Comparison of ENCODE assay signal across 11 cellular contexts in the genomic region with DNA sequence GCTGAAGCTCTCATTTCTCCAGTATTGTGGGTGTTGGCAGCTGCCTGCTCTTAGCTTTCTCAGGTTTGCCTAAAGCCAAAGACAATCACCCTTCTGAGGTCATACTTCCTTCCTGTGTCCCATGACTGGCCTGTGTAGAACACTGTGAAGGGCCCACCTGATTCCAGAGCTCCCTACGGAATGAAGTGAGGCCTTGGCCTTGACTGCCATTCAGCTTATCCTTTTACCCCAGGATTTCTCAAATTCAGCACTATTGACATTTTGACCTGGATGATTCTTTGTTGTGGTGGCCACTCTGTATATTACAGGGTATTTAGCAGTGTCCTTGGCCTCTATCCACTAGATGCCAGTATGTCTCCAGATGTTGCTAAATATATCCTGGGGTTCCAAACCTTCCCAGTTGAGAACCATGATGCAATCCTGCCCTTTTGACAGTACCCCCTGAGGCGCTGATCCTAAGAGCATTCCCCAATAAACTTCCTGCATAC.
DNase-seq lines count a peak whose midpoint lies in the region; ATAC-seq and TF ChIP-seq lines count a peak whose summit lies in the region.
"Had no signal": no experiment of that assay in that cellular context is flagged by ENCODE, and none has a peak within 500 bp of the region (broad histone marks: within the 10 kb centered on the region; RNA-seq: fewer than 3 reads in every experiment).

No MANE protein-coding gene starts in this region.

- H3K36me3 ChIP-seq in brain microvascular endothelial cell (replicated peaks): no peaks in the 10 kb centered on the region

- TF ChIP-seq CTCF in AG09319 (IDR thresholded peaks at IDR 0.05; ENCODE audit: low read depth, low read length) (peak; percentile 9), brain microvascular endothelial cell (IDR thresholded peaks at IDR 0.05; ENCODE audit: low read depth, low read length, missing control alignments) (peak; percentile 49)

- H3K27me3 ChIP-seq in brain microvascular endothelial cell (replicated peaks): no peaks in the 10 kb centered on the region

- in situ Hi-C loops in brain microvascular endothelial cell (cut with HindIII; ENCODE audit: low pct_ligation_motif_present, low sequenced_read_pairs): no loop called here

- no peak for DNase-seq in AG09319 (ENCODE audit: extremely low read depth, low read depth)
- peak; percentile 6 for DNase-seq in HuH-7 (ENCODE audit: low spot score)
- peak; percentile 40 for DNase-seq in brain microvascular endothelial cell
- DNase-seq in kidney glomerular epithelial cell (lab: John Stamatoyannopoulos, UW): peak; percentile 33
- DNase-seq in activated CD8-positive, alpha-beta memory T cell treated with anti-CD3 and anti-CD28 coated beads for 24 hours: no peak
- no peak for DNase-seq in SIG-M5 treated with dmso at 0.1 percent for 504 hours (lab: John Stamatoyannopoulos, UW; ENCODE audit: unreplicated experiment)
- DNase-seq in stimulated activated CD4-positive, alpha-beta T cell treated with anti-CD3 and anti-CD28 coated beads, Interleukin-12 subunit alpha, Interleukin-12 subunit beta, amount 100 ng/mL, for 4 hours: no peak
- DNase-seq: activated CD8-positive, alpha-beta memory T cell treated with anti-CD3 and anti-CD28 coated beads, Interleukin-2, amount 50 U/mL, for 4 hours; head of caudate nucleus; stimulated activated CD4-positive, alpha-beta T cell treated with anti-CD3 and anti-CD28 coated beads, Interleukin-1b, Interleukin-23, amount 100 ng/mL, for 48 hours had no signal

- peak overlapping the region; percentile 31 for H3K27ac ChIP-seq in brain microvascular endothelial cell

- H3K4me3 ChIP-seq in brain microvascular endothelial cell (ENCODE audit: low read depth, low read length): no peak overlapping the region

- no peak for ATAC-seq in GM18858 (IDR thresholded peaks at IDR 0.05; ENCODE audit: unreplicated experiment)

Comparison
In these comparisons a context has a peak if more than half of its experiments do, and no peak if none do; other contexts are left out.
1. DNase-seq: peak in HuH-7 (single experiment), brain microvascular endothelial cell (single experiment) and kidney glomerular epithelial cell (single experiment); none in AG09319 (single experiment), activated CD8-positive, alpha-beta memory T cell treated with anti-CD3 and anti-CD28 coated beads for 24 hours (single experiment), SIG-M5 treated with dmso at 0.1 percent for 504 hours (single experiment) and stimulated activated CD4-positive, alpha-beta T cell treated with anti-CD3 and anti-CD28 coated beads, Interleukin-12 subunit alpha, Interleukin-12 subunit beta, amount 100 ng/mL, for 4 hours (single experiment).